ENCODE assay signal across 13 cellular contexts in the genomic region with DNA sequence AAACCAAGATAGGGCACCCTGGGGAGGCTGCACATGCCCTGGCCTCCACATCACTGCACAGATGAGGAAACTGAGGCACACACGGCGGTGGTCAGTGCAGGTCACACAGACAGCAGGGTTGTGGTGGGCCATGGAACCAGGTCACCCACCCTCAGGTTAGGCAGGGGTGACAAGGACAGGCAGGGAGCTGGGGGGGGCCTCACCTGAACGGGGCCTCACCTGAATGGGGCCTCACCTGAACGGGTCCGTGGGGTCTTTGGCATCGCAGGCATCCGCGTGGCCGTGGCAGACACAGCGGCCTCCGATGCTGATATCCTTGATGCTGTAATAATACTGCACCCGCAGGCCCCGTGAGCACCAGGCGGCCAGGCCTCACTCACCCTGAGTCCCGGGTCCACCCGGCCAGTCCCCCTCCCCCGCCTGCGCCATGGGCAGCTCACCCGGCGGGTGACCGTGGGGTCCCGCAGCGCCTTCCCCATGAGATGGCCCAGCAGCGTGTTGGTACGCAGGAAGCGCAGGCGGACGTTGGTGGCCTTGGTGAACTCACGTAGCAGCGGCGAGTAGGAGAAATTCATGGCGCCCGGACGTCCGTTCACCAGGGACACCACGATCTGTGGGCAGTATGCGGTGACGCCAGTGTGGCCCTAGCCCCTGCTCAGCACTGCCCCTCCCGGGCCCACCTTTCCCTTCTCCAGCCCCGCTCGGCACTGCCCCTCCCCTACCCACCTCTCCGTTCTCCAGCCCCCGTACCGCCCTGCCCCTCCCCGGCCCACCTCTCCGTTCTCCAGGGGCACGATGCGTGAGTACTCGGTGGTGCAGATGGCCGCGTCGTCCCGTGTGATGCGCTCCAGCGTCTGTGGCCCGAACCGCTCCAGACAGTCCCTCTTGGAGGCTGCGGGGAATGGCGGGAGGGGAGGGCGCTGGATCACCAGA. TPM values are rescaled to one million over a fixed set of nuclear protein-coding genes. Genes with fewer than 3 reads are reported as not detected.
DNase-seq lines count a peak whose midpoint lies in the region; ATAC-seq, FAIRE-seq and TF ChIP-seq lines count a peak whose summit lies in the region.
"Had no signal": no experiment of that assay in that cellular context is flagged by ENCODE, and none has a peak within 500 bp of the region (broad histone marks: within the 10 kb centered on the region; RNA-seq: fewer than 3 reads in every experiment).

No MANE protein-coding gene starts in this region.

- H4K20me1 ChIP-seq in HCT116 (ENCODE audit: insufficient read depth) (no peaks in the 10 kb centered on the region), mammary epithelial cell (ENCODE audit: insufficient read depth, low read length) (no peaks in the 10 kb centered on the region)

- H3K9me3 ChIP-seq in HCT116 (ENCODE audit: control insufficient read depth in 1 of 2, insufficient read depth in 1 of 2, low read depth in 1 of 2, low read length in 2 of 2) = no peaks in the 10 kb centered on the region
- H3K9me3 ChIP-seq in mammary epithelial cell (replicated peaks; ENCODE audit: insufficient read depth, low read length) = no peaks in the 10 kb centered on the region
- no peaks in the 10 kb centered on the region for H3K9me3 ChIP-seq in kidney (ENCODE audit: control insufficient read depth in 1 of 2, low read length in 2 of 2)
- H3K9me3 ChIP-seq in suprapubic skin = no peaks in the 10 kb centered on the region

- dilution Hi-C loops in mammary epithelial cell (cut with HindIII; ENCODE audit: low sequenced_read_pairs) = no loop called here

- RAD21 ChIA-PET in HCT116 (lab: Charles Lee; ENCODE audit: low non-redundant PET in 1 of 2, low total read pairs in 2 of 2, uncharacterized antibody in 2 of 2, unreplicated experiment in 2 of 2) = interaction anchor here in 1 of 2 experiments (0.5 kb wide), 1 partner anchor 48 kb away, joined by 8 read pairs; no protein-coding TSS in a partner anchor

- no peak for TF ChIP-seq POLR2A in HCT116 (IDR thresholded peaks at IDR 0.05; ENCODE audit: borderline replicate concordance, extremely low read depth, insufficient read depth, insufficient read length)
- no peak for TF ChIP-seq POLR2A in suprapubic skin (IDR thresholded peaks at IDR 0.05)

- H3K9me2 ChIP-seq in HCT116 (ENCODE audit: insufficient read depth) = no peaks in the 10 kb centered on the region

- DNase-seq in HCT116 (ENCODE audit: low read depth, low spot score) = no peak
- DNase-seq in mammary epithelial cell = no peak
- no peak for DNase-seq in kidney
- no peak for DNase-seq in suprapubic skin (ENCODE audit: low spot score in 2 of 2)
- DNase-seq in sciatic nerve (ENCODE audit: low spot score) = no peak
- no peak for DNase-seq in stimulated activated CD4-positive, alpha-beta T cell treated with anti-CD3 and anti-CD28 coated beads, Interleukin-12 subunit alpha, Interleukin-12 subunit beta, amount 100 ng/mL, for 4 hours
- DNase-seq in HuH-7 (ENCODE audit: low spot score) = no peak
- DNase-seq: activated naive CD4-positive, alpha-beta T cell treated with anti-CD3 and anti-CD28 coated beads, Interleukin-2, amount 10 ng/mL, durations not matched to agents 7 days and 5 days; CD4-positive, alpha-beta T cell; endodermal cell; RPMI8226; stimulated activated CD4-positive, alpha-beta T cell treated with anti-CD3 and anti-CD28 coated beads, Interleukin-4, amount 100 ng/mL, for 1 hour had no signal

- no peaks in the 10 kb centered on the region for H3K27me3 ChIP-seq in HCT116 (ENCODE audit: insufficient read depth, low read length)
- no peaks in the 10 kb centered on the region for H3K27me3 ChIP-seq in mammary epithelial cell (ENCODE audit: insufficient read depth, low read length)
- no peaks in the 10 kb centered on the region for H3K27me3 ChIP-seq in suprapubic skin

- TF ChIP-seq CTCF in HCT116 (IDR thresholded peaks at IDR 0.05 in 2 of 3, conservative IDR thresholded peaks at IDR 0.05 in 1 of 3; ENCODE audit: borderline replicate concordance in 1 of 3, insufficient read depth in 1 of 3, low read depth in 2 of 3, low read length in 2 of 3) = no peak
- TF ChIP-seq CTCF in mammary epithelial cell (conservative IDR thresholded peaks at IDR 0.05 in 1 of 2, IDR thresholded peaks at IDR 0.05 in 1 of 2; ENCODE audit: extremely low read depth in 1 of 2, insufficient read depth in 1 of 2, low read depth in 1 of 2, low read length in 2 of 2) = no peak
- no peak for TF ChIP-seq CTCF in kidney (IDR thresholded peaks at IDR 0.05; ENCODE audit: borderline replicate concordance, extremely low read depth, insufficient read depth)
- no peak for TF ChIP-seq CTCF in suprapubic skin (IDR thresholded peaks at IDR 0.05)

- no peak overlapping the region for H2AFZ ChIP-seq in HCT116 (ENCODE audit: low read depth, low read length, poor library complexity, severe bottlenecking)
- no peak overlapping the region for H2AFZ ChIP-seq in mammary epithelial cell (ENCODE audit: low read depth, low read length)

- WGBS in mammary epithelial cell (ENCODE audit: low coverage, missing lambda C conversion rate) = 75% methylated on average over 4 of the region's 60 CpGs
- WGBS in suprapubic skin = 73% methylated on average over 45 of the region's 60 CpGs

- H3K4me2 ChIP-seq in HCT116 (ENCODE audit: low read length) (peak overlapping the region; percentile 89), mammary epithelial cell (ENCODE audit: insufficient read depth, low read depth, low read length) (peak overlapping the region; percentile 81)

- H3K36me3 ChIP-seq in HCT116 (ENCODE audit: control insufficient read depth in 1 of 2, insufficient read depth in 2 of 2, low read length in 2 of 2) (peaks cover 3 to 29% of the 10 kb centered on the region in 2 experiments; a peak in 2 of 4 replicates), mammary epithelial cell (ENCODE audit: insufficient read depth, low read length) (peaks cover 7% of the 10 kb centered on the region), kidney (ENCODE audit: control insufficient read depth in 1 of 2, insufficient read depth in 2 of 2, low read length in 2 of 2) (peaks cover 4 to 18% of the 10 kb centered on the region in 2 donors), suprapubic skin (peaks cover 22% of the 10 kb centered on the region)

- peak overlapping the region; percentile 99 for H3K27ac ChIP-seq in HCT116 (ENCODE audit: low read depth, low read length)
- H3K27ac ChIP-seq in mammary epithelial cell (ENCODE audit: insufficient read depth, low read depth, low read length) = peak overlapping the region; percentile 77
- peak overlapping the region; percentile 33 to 74 for H3K27ac ChIP-seq in kidney (ENCODE audit: low read depth in 2 of 2, low read length in 2 of 2)
- H3K27ac ChIP-seq in suprapubic skin = peak overlapping the region; percentile 86

- CTCF ChIA-PET in HCT116 (lab: Charles Lee) = no interaction called here
- CTCF ChIA-PET in mammary epithelial cell (lab: Charles Lee; ENCODE audit: low non-redundant PET) = no interaction called here

- no peak overlapping the region for H3K4me3 ChIP-seq in HCT116 (replicated peaks in 1 of 2; ENCODE audit: low read depth in 1 of 2, low read length in 2 of 2)
- no peak overlapping the region for H3K4me3 ChIP-seq in mammary epithelial cell (replicated peaks in 1 of 3; ENCODE audit: insufficient read depth in 1 of 3, low read depth in 2 of 3, low read length in 3 of 3)
- H3K4me3 ChIP-seq in kidney (ENCODE audit: low read length in 2 of 2) = no peak overlapping the region
- H3K4me3 ChIP-seq in suprapubic skin = no peak overlapping the region

- in situ Hi-C loops in mammary epithelial cell (cut with MboI; ENCODE audit: low sequenced_read_pairs in 2 of 2) = no loop called here

- TF ChIP-seq EP300 in suprapubic skin (IDR thresholded peaks at IDR 0.05) = no peak

- ATAC-seq in HCT116 (no peak), sciatic nerve (no peak), GM19455 (IDR thresholded peaks at IDR 0.05; ENCODE audit: unreplicated experiment) (no peak)

- no peak for TF ChIP-seq RAD21 in HCT116 (IDR thresholded peaks at IDR 0.05; ENCODE audit: low read depth)

- H3K9ac ChIP-seq in HCT116 (ENCODE audit: low read length) (peak overlapping the region; percentile 74), mammary epithelial cell (ENCODE audit: insufficient read depth, low read length) (no peak overlapping the region), kidney (ENCODE audit: low read length in 2 of 2) (no peak overlapping the region)

- BruUV-seq in HCT116 (replicated peaks; lab: Mats Ljungman, UMichigan) = no TSS peak
- TSS peak; percentile 19 for BruUV-seq in mammary epithelial cell (replicated peaks; lab: Mats Ljungman, UMichigan)

- intact Hi-C loops in HCT116 (cut with micrococcal nuclease) = no loop called here
- intact Hi-C loops in mammary epithelial cell (cut with micrococcal nuclease) = loop anchor here (2.0 kb wide), 2 partner anchors 35 to 49 kb away; a partner anchor contains a TSS
- intact Hi-C loops in kidney (cut with DNase I) = no loop called here
- intact Hi-C loops in sciatic nerve (cut with DNase I) = no loop called here

- H3K79me2 ChIP-seq in HCT116 (ENCODE audit: insufficient read depth, low read length) (peaks cover 47% of the 10 kb centered on the region), mammary epithelial cell (ENCODE audit: insufficient read depth, low read length) (peaks cover 50% of the 10 kb centered on the region)

- POLR2A ChIA-PET in HCT116 (lab: Charles Lee) = no interaction called here

- FAIRE-seq in kidney (lab: Jason Lieb, UNC) = no peak

- H3K4me1 ChIP-seq in HCT116 (ENCODE audit: control insufficient read depth in 1 of 2, insufficient read depth in 2 of 2, low read length in 2 of 2) (peaks cover 40 to 64% of the 10 kb centered on the region in 2 experiments), mammary epithelial cell (ENCODE audit: insufficient read depth, low read length) (peaks cover 66% of the 10 kb centered on the region), kidney (ENCODE audit: control insufficient read depth in 1 of 2, insufficient read depth in 1 of 2, low read depth in 1 of 2, low read length in 2 of 2) (peaks cover 32 to 33% of the 10 kb centered on the region in 2 donors), suprapubic skin (peaks cover 70% of the 10 kb centered on the region)

RNA-seq across cellular contexts. Expression of a gene that starts 15.4 kb away (rescaled TPM):
- 321 TPM for total RNA-seq in HCT116 (2021; ENCODE audit: unreplicated experiment)
- polyA plus RNA-seq in HCT116 (2012) = 190 and 217 TPM in 2 replicates
- 100 to 1,000 TPM in 1 of 2 donors, 10 to 100 TPM in 1; 71.3 to 220 TPM for total RNA-seq in mammary epithelial cell
- 9.7 TPM for polyA plus RNA-seq in mammary epithelial cell
- polyA minus RNA-seq in mammary epithelial cell = 19.0 TPM
- total RNA-seq in kidney = 342 TPM
- 94.0 TPM for polyA plus RNA-seq in kidney (ENCODE audit: insufficient read depth, low read depth, low replicate concordance)
- 100 to 1,000 TPM; 200 to 623 (median 316) TPM for total RNA-seq in suprapubic skin
- 232 TPM for total RNA-seq in sciatic nerve

RNA-seq across cellular contexts. Expression of a gene that starts 35.2 kb away (rescaled TPM):
- total RNA-seq in HCT116 (2021; ENCODE audit: unreplicated experiment) (2,488 TPM), mammary epithelial cell (1,000 to 10,000 TPM in 1 of 2 donors, 100 to 1,000 TPM in 1; 894 to 1,553 TPM), kidney (1,221 TPM), suprapubic skin (1,000 to 10,000 TPM; 1,604 to 3,217 (median 2,363) TPM), sciatic nerve (986 TPM)
- 5,598 and 10,032 TPM in 2 replicates for polyA plus RNA-seq in HCT116 (2012)
- polyA plus RNA-seq in mammary epithelial cell (3,470 TPM), kidney (ENCODE audit: insufficient read depth, low read depth, low replicate concordance) (2,336 TPM)
- 261 TPM for polyA minus RNA-seq in mammary epithelial cell

RNA-seq across cellular contexts. Expression of a gene that starts 48.9 kb away (rescaled TPM):
- 158 TPM for total RNA-seq in HCT116 (2021; ENCODE audit: unreplicated experiment)
- 196 and 200 TPM in 2 replicates for polyA plus RNA-seq in HCT116 (2012)
- total RNA-seq in mammary epithelial cell = 100 to 1,000 TPM; 139 to 140 TPM
- 133 TPM for polyA plus RNA-seq in mammary epithelial cell
- 64.7 TPM for polyA minus RNA-seq in mammary epithelial cell
- total RNA-seq in kidney = 64.4 TPM
- polyA plus RNA-seq in kidney (ENCODE audit: insufficient read depth, low read depth, low replicate concordance) = 79.4 TPM
- total RNA-seq in suprapubic skin = 100 to 1,000 TPM in 3 of 4 donors, 10 to 100 TPM in 1; 84.7 to 155 (median 146) TPM
- total RNA-seq in sciatic nerve = 47.5 TPM

RNA-seq across cellular contexts. Expression of a gene that starts 55.4 kb away (rescaled TPM):
- total RNA-seq in HCT116 (2021; ENCODE audit: unreplicated experiment) (8.9 TPM), mammary epithelial cell (1 to 10 TPM; 2.3 to 4.4 TPM), kidney (4.5 TPM), suprapubic skin (1 to 10 TPM; 3.8 to 7.2 (median 4.5) TPM), sciatic nerve (4.5 TPM)
- polyA plus RNA-seq in HCT116 (2012) = 8.1 and 9.5 TPM in 2 replicates
- polyA plus RNA-seq in mammary epithelial cell (4.7 TPM), kidney (ENCODE audit: insufficient read depth, low read depth, low replicate concordance) (2.0 TPM)
- polyA minus RNA-seq in mammary epithelial cell = 12.8 TPM
